ENCODE assay signal across 7 cellular contexts in genomic region chr4:16267639-16268038, GRCh38.
"Had no signal": no experiment of that assay in that cellular context is flagged by ENCODE, and none has a peak within 500 bp of the region (broad histone marks: within the 10 kb centered on the region; RNA-seq: fewer than 3 reads in every experiment).

No MANE protein-coding gene starts in this region.

- ATAC-seq: GM23338 had no signal

- FAIRE-seq: H1, H54, HTR-8/SVneo had no signal

- H3K4me2 ChIP-seq: GM23338 had no signal

- H3K4me3 ChIP-seq: GM23338 had no signal

- DNase-seq: H9, HCEC 1CT, KBM-7 had no signal

- H2AFZ ChIP-seq: GM23338 had no signal
